8 cellular contexts compared by ENCODE assay signal in genomic region chr12:1583421-1584078, GRCh38. TPM values are rescaled to one million over a fixed set of nuclear protein-coding genes. Genes with fewer than 3 reads are reported as not detected.
DNase-seq lines count a peak whose midpoint lies in the region; ATAC-seq and TF ChIP-seq lines count a peak whose summit lies in the region.

No MANE protein-coding gene starts in this region.

- peak overlapping the region in 1 of 4 donors; percentile 43 for H3K4me3 ChIP-seq in adrenal gland

- DNase-seq in COLO668 (lab: John Stamatoyannopoulos, UW; ENCODE audit: unreplicated experiment), result peak; percentile 73
- peak; percentile 21 for DNase-seq in GOT3 (lab: John Stamatoyannopoulos, UW)
- DNase-seq in NCI-H1417 treated with DMSO at 0.1 percent for 48 hours (lab: John Stamatoyannopoulos, UW), result peak; percentile 79
- peak; percentile 64 to 88 for DNase-seq in SW 1271 (lab: John Stamatoyannopoulos, UW)
- DNase-seq in adrenal gland, result peak; percentile 63 to 90 (median 75)
- peak; percentile 60 for DNase-seq in left cardiac atrium
- DNase-seq in retina, result peak; percentile 78

- peaks cover 0 to 11% of the 10 kb centered on the region in 2 donors for H3K4me1 ChIP-seq in adrenal gland (replicated peaks in 1 of 2)

- intact Hi-C loops in adrenal gland (cut with DNase I) (loop anchor here (5.0 to 10.0 kb wide), 3 partner anchors 466 to 1019 kb away; no protein-coding TSS in a partner anchor), left cardiac atrium (cut with DNase I) (loop anchor here in 1 of 2 donors (2.0 to 10.0 kb wide), 2 partner anchors 319 to 467 kb away; no protein-coding TSS in a partner anchor)

- no peaks in the 10 kb centered on the region for H3K9me3 ChIP-seq in adrenal gland (replicated peaks in 1 of 3)

- no peak for TF ChIP-seq POLR2A in adrenal gland (IDR thresholded peaks at IDR 0.05)

- H3K27me3 ChIP-seq in adrenal gland, result no peaks in the 10 kb centered on the region

- no peak overlapping the region for H3K27ac ChIP-seq in adrenal gland

- 1 to 2% (median 1%) methylated on average over 6 of the region's 6 CpGs for WGBS in adrenal gland, 4 donors

- H3K36me3 ChIP-seq in adrenal gland (replicated peaks in 1 of 2), result no peaks in the 10 kb centered on the region

- peak; percentile 60 to 96 (median 91) for TF ChIP-seq CTCF in adrenal gland (IDR thresholded peaks at IDR 0.05)

- ATAC-seq in left cardiac atrium (peak; percentile 83 to 88), GM18517 (IDR thresholded peaks at IDR 0.05; ENCODE audit: unreplicated experiment) (no peak)

RNA-seq across cellular contexts. Expression of gene FBXL14, which starts 10.8 kb away (rescaled TPM):
- total RNA-seq in adrenal gland (10 to 100 TPM; 10.8 to 19.1 (median 13.0) TPM), left cardiac atrium (1 to 10 TPM; 7.0 to 7.6 TPM)
- 1 to 10 TPM; 1.2 to 3.5 (median 1.2) TPM for polyA plus RNA-seq in adrenal gland

RNA-seq across cellular contexts. Expression of gene WNT5B, which starts 45.5 kb away (rescaled TPM):
- total RNA-seq in adrenal gland (10 to 100 TPM in 1 of 8 donors, 1 to 10 TPM in 6, under 1 TPM in 1; 0.97 to 11.1 (median 3.5) TPM), left cardiac atrium (1 to 10 TPM; 1.8 to 5.0 TPM)
- polyA plus RNA-seq in adrenal gland, result 1 to 10 TPM in 2 of 3 donors, under 1 TPM in 1; 0.57 to 1.3 (median 1.2) TPM

Comparison
In these comparisons a context has a peak if more than half of its experiments do, and no peak if none do; other contexts are left out.
1. DNase-seq: peak in every context shown above with its lines; median percentile 79 in NCI-H1417 treated with DMSO at 0.1 percent for 48 hours; 78 in retina; 76 in SW 1271; 75 in adrenal gland; 73 in COLO668; 60 in left cardiac atrium; 21 in GOT3.